ENCODE assay signal across 8 cellular contexts in genomic region chr11:124174001-124174400, GRCh38. TPM values are rescaled to one million over a fixed set of nuclear protein-coding genes. Genes with fewer than 3 reads are reported as not detected.
A peak's percentile ranks its signal among the peaks of the same experiment; 100 is the strongest.
DNase-seq lines count a peak whose midpoint lies in the region; ATAC-seq and TF ChIP-seq lines count a peak whose summit lies in the region.

No MANE protein-coding gene starts in this region.

- no peaks in the 10 kb centered on the region for H3K36me3 ChIP-seq in HUES6 (ENCODE audit: control insufficient read depth, insufficient read depth, low read length)

- peaks cover 25% of the 10 kb centered on the region; the same call in 1 of the 2 replicates for H3K27me3 ChIP-seq in HUES6 (ENCODE audit: control insufficient read depth, insufficient read depth, low read length)

- peaks cover 7% of the 10 kb centered on the region for H3K4me1 ChIP-seq in HUES6 (ENCODE audit: control insufficient read depth, insufficient read depth, low read length)

- peak overlapping the region; percentile 1 for H3K9ac ChIP-seq in HUES6 (ENCODE audit: low read length)

- H3K4me3 ChIP-seq in HUES6 (ENCODE audit: low read depth, low read length) = no peak overlapping the region

- no peak overlapping the region for H3K27ac ChIP-seq in HUES6 (ENCODE audit: low read depth, low read length)

- H3K9me3 ChIP-seq in HUES6 (ENCODE audit: control insufficient read depth, insufficient read depth, low read depth, low read length) = no peaks in the 10 kb centered on the region

- DNase-seq in AG09319 (ENCODE audit: extremely low read depth, low read depth) (peak; percentile 53), SK-N-DZ (ENCODE audit: low spot score) (peak; percentile 0), iPS-NIHi11 (ENCODE audit: low spot score) (peak; percentile 44), activated T-cell treated with anti-CD3 and anti-CD28 coated beads for 4 hours (no peak)

- ATAC-seq in GM21423 (IDR thresholded peaks at IDR 0.05; ENCODE audit: unreplicated experiment) (no peak), HG03139 (IDR thresholded peaks at IDR 0.05; ENCODE audit: unreplicated experiment) (no peak), HG03378 (IDR thresholded peaks at IDR 0.05; ENCODE audit: unreplicated experiment) (no peak)

- no peak for TF ChIP-seq CTCF in AG09319 (IDR thresholded peaks at IDR 0.05; ENCODE audit: low read depth, low read length)

RNA-seq across cellular contexts. Expression of gene OR10D3, which starts 9.1 kb away (rescaled TPM):
- polyA plus RNA-seq in SK-N-DZ (2014; cell fraction: cytosol; rRNA removed) = not detected in 2 replicates
- not detected in 2 replicates for polyA plus RNA-seq in SK-N-DZ (2014; cell fraction: nucleus; rRNA removed)

RNA-seq across cellular contexts. Expression of gene VWA5A, which starts 58.8 kb away (rescaled TPM):
- polyA plus RNA-seq in SK-N-DZ (2014; cell fraction: cytosol; rRNA removed) = 0.36 and 1.0 TPM in 2 replicates
- 0.96 and 2.8 TPM in 2 replicates for polyA plus RNA-seq in SK-N-DZ (2014; cell fraction: nucleus; rRNA removed)
